Comparison of ENCODE assay signal across 8 cellular contexts in the genomic region with DNA sequence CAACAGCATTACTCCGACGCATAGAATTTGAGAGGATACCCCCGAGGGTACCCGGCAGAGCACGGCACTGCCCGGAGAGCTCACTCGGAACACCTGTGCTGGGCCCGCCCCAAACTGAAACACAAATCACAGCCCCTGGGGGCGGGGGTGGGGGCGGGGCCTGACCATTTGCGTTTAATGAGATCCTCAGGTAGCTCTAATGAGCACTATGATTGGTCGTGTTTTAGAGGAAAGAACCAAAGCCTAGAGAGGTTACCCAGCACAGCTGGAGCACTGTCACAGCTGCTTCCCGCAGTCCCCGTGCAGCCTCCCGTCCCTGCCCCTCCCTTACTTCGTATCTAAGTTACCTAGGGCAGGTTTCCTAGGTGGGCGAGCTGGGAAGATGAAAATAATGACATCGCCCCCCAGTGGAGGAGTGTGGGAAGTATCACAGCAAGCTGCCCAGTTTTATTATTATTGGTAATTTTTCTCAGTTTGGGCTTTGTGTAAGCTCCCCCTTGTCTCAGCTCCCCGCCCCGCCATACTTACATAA.
DNase-seq lines count a peak whose midpoint lies in the region; ATAC-seq and TF ChIP-seq lines count a peak whose summit lies in the region.

No MANE protein-coding gene starts in this region.

- H3K9me3 Mint-ChIP-seq in activated naive CD8-positive, alpha-beta T cell treated with anti-CD3 and anti-CD28 coated beads, Interleukin-2, amount 50 U/mL, for 24 hours, result peaks cover 5% of the 10 kb centered on the region

- no peak for TF ChIP-seq CTCF in GM20000 (IDR thresholded peaks at IDR 0.05; ENCODE audit: extremely low read depth, missing control alignments)

- no peak overlapping the region for H3K4me3 Mint-ChIP-seq in activated naive CD8-positive, alpha-beta T cell treated with anti-CD3 and anti-CD28 coated beads, Interleukin-2, amount 50 U/mL, for 24 hours

- no peak overlapping the region for H3K27ac Mint-ChIP-seq in activated naive CD8-positive, alpha-beta T cell treated with anti-CD3 and anti-CD28 coated beads, Interleukin-2, amount 50 U/mL, for 24 hours

- no peak for ATAC-seq in activated naive CD8-positive, alpha-beta T cell treated with anti-CD3 and anti-CD28 coated beads, Interleukin-2, amount 50 U/mL, for 24 hours
- no peak for ATAC-seq in GM18505 (IDR thresholded peaks at IDR 0.05; ENCODE audit: unreplicated experiment)

- DNase-seq in AG08396 (ENCODE audit: low spot score), result peak; percentile 18
- peak; percentile 56 for DNase-seq in GM20000 (ENCODE audit: low spot score)
- DNase-seq in NT2/D1 (ENCODE audit: low read depth, low spot score), result peak; percentile 40
- peak; percentile 18 for DNase-seq in activated naive CD8-positive, alpha-beta T cell treated with anti-CD3 and anti-CD28 coated beads, Interleukin-2, amount 50 U/mL, for 24 hours
- peak; percentile 23 for DNase-seq in iris pigment epithelial cell (ENCODE audit: low read depth)
- peak; percentile 15 for DNase-seq in stimulated activated CD8-positive, alpha-beta memory T cell treated with anti-CD3 and anti-CD28 coated beads, Interleukin-12 subunit alpha, Interleukin-12 subunit beta, amount 100 ng/mL, for 1 hour (ENCODE audit: low read depth)
- no peak for DNase-seq in middle frontal gyrus (ENCODE audit: extremely low spot score, low spot score)

- no peaks in the 10 kb centered on the region for H3K36me3 ChIP-seq in NT2/D1 (ENCODE audit: insufficient read depth, insufficient read length, low read length)

- no peak overlapping the region for H3K9ac ChIP-seq in NT2/D1 (ENCODE audit: insufficient read length, low read depth)

- H3K9me3 ChIP-seq in NT2/D1 (ENCODE audit: insufficient read depth, low read length), result peaks cover 41% of the 10 kb centered on the region

- no peaks in the 10 kb centered on the region for H3K36me3 Mint-ChIP-seq in activated naive CD8-positive, alpha-beta T cell treated with anti-CD3 and anti-CD28 coated beads, Interleukin-2, amount 50 U/mL, for 24 hours (ENCODE audit: low read depth)

- H3K27me3 ChIP-seq in NT2/D1 (ENCODE audit: insufficient read depth, insufficient read length), result no peaks in the 10 kb centered on the region

- H3K4me1 ChIP-seq in NT2/D1 (ENCODE audit: insufficient read depth, insufficient read length), result no peaks in the 10 kb centered on the region

- H3K27me3 Mint-ChIP-seq in activated naive CD8-positive, alpha-beta T cell treated with anti-CD3 and anti-CD28 coated beads, Interleukin-2, amount 50 U/mL, for 24 hours, result peaks cover 52% of the 10 kb centered on the region

- no peak for TF ChIP-seq POLR2A in GM18505 (IDR thresholded peaks at IDR 0.05; ENCODE audit: borderline replicate concordance, extremely low read depth, insufficient read depth, insufficient read length)

- peaks cover 3% of the 10 kb centered on the region for H3K4me1 Mint-ChIP-seq in activated naive CD8-positive, alpha-beta T cell treated with anti-CD3 and anti-CD28 coated beads, Interleukin-2, amount 50 U/mL, for 24 hours

- no peak overlapping the region for H3K4me3 ChIP-seq in NT2/D1 (ENCODE audit: insufficient read length, low read depth)
